ENCODE assay signal across 22 cellular contexts in genomic region chr13:43271152-43271551, GRCh38.
"Had no signal": no experiment of that assay in that cellular context is flagged by ENCODE, and none has a peak within 500 bp of the region (broad histone marks: within the 10 kb centered on the region; RNA-seq: fewer than 3 reads in every experiment).

No MANE protein-coding gene starts in this region.

- H3K9me3 Mint-ChIP-seq: naive thymus-derived CD8-positive, alpha-beta T cell; neural crest cell; stimulated activated effector memory CD8-positive, alpha-beta T cell treated with anti-CD3 and anti-CD28 coated beads, Interleukin-12 subunit alpha, Interleukin-12 subunit beta, amount 100 ng/mL, for 72 hours had no signal

- H3K36me3 Mint-ChIP-seq: naive thymus-derived CD8-positive, alpha-beta T cell; stimulated activated effector memory CD8-positive, alpha-beta T cell treated with anti-CD3 and anti-CD28 coated beads, Interleukin-12 subunit alpha, Interleukin-12 subunit beta, amount 100 ng/mL, for 72 hours; type B pancreatic cell had no signal

- DNase-seq: effector memory CD4-positive, alpha-beta T cell; esophagus squamous epithelium; foreskin fibroblast; left colon; left ventricle myocardium superior; mesendoderm; naive thymus-derived CD8-positive, alpha-beta T cell; posterior cingulate gyrus; stimulated activated CD4-positive, alpha-beta T cell treated with anti-CD3 and anti-CD28 coated beads, Interleukin-4, amount 100 ng/mL, for 1 hour; stimulated activated CD8-positive, alpha-beta memory T cell treated with anti-CD3 and anti-CD28 coated beads, Interleukin-4, amount 100 ng/mL, for 48 hours; stimulated activated naive CD8-positive, alpha-beta T cell treated with anti-CD3 and anti-CD28 coated beads, Interleukin-15, Interleukin-2, amounts not matched to agents 100 U/mL and 50 U/mL, for 24 hours; thyroid gland had no signal

- H3K4me1 Mint-ChIP-seq: naive thymus-derived CD8-positive, alpha-beta T cell; stimulated activated effector memory CD8-positive, alpha-beta T cell treated with anti-CD3 and anti-CD28 coated beads, Interleukin-12 subunit alpha, Interleukin-12 subunit beta, amount 100 ng/mL, for 72 hours had no signal

- H3K27ac ChIP-seq: epithelial cell of prostate, suprapubic skin, thyroid gland had no signal

- H3K27ac Mint-ChIP-seq: stimulated activated effector memory CD8-positive, alpha-beta T cell treated with anti-CD3 and anti-CD28 coated beads, Interleukin-12 subunit alpha, Interleukin-12 subunit beta, amount 100 ng/mL, for 72 hours had no signal

- H3K9me3 ChIP-seq: esophagus squamous epithelium, right atrium auricular region, suprapubic skin, thyroid gland had no signal

- H3K36me3 ChIP-seq: esophagus squamous epithelium, right atrium auricular region, suprapubic skin, thyroid gland had no signal

- H3K4me2 ChIP-seq: hepatocyte had no signal

- H3K4me3 Mint-ChIP-seq: naive thymus-derived CD8-positive, alpha-beta T cell; neural crest cell; stimulated activated effector memory CD8-positive, alpha-beta T cell treated with anti-CD3 and anti-CD28 coated beads, Interleukin-12 subunit alpha, Interleukin-12 subunit beta, amount 100 ng/mL, for 72 hours; type B pancreatic cell had no signal

- H3K79me2 ChIP-seq: hepatocyte had no signal

- H2AFZ ChIP-seq: hepatocyte had no signal

- H3K4me3 ChIP-seq: esophagus squamous epithelium, hepatocyte, lung, right atrium auricular region, smooth muscle cell, suprapubic skin, thyroid gland had no signal

- H3K27me3 ChIP-seq: esophagus squamous epithelium, hepatocyte, right atrium auricular region, suprapubic skin, thyroid gland had no signal

- ATAC-seq: left colon; left ventricle myocardium superior; naive thymus-derived CD8-positive, alpha-beta T cell; stimulated activated effector memory CD8-positive, alpha-beta T cell treated with anti-CD3 and anti-CD28 coated beads, Interleukin-12 subunit alpha, Interleukin-12 subunit beta, amount 100 ng/mL, for 72 hours; stimulated activated naive CD8-positive, alpha-beta T cell treated with anti-CD3 and anti-CD28 coated beads, Interleukin-15, Interleukin-2, amounts not matched to agents 100 U/mL and 50 U/mL, for 24 hours had no signal

- FAIRE-seq: urothelium cell line had no signal
